ENCODE assay signal across 9 cellular contexts in genomic region chrX:119942173-119942819, GRCh38. TPM values are rescaled to one million over a fixed set of nuclear protein-coding genes. Genes with fewer than 3 reads are reported as not detected.
DNase-seq lines count a peak whose midpoint lies in the region; ATAC-seq and TF ChIP-seq lines count a peak whose summit lies in the region.
"Had no signal": no experiment of that assay in that cellular context is flagged by ENCODE, and none has a peak within 500 bp of the region (broad histone marks: within the 10 kb centered on the region; RNA-seq: fewer than 3 reads in every experiment).

No MANE protein-coding gene starts in this region.

- H3K9me3 Mint-ChIP-seq in nephron progenitor cell: peaks cover 35% of the 10 kb centered on the region

- WGBS in ectodermal cell, 2 experiments: 73 to 75% methylated on average over 13 of the region's 13 CpGs

- peak overlapping the region; percentile 95 for H3K4me3 Mint-ChIP-seq in nephron progenitor cell

- TF ChIP-seq CTCF in BE2C (IDR thresholded peaks at IDR 0.05; ENCODE audit: low read depth, low read length) (no peak), LNCaP clone FGC (IDR thresholded peaks at IDR 0.05; ENCODE audit: control insufficient read depth, extremely low read depth, insufficient read depth) (no peak), nephron progenitor cell (IDR thresholded peaks at IDR 0.05) (no peak), omental fat pad (IDR thresholded peaks at IDR 0.05) (no peak)

- peaks cover 16% of the 10 kb centered on the region for H3K4me1 Mint-ChIP-seq in nephron progenitor cell

- H3K27ac ChIP-seq in ectodermal cell (ENCODE audit: insufficient read depth, low read depth, low read length, poor library complexity, severe bottlenecking): no peak overlapping the region

- H3K27me3 ChIP-seq in BE2C: no peaks in the 10 kb centered on the region
- no peaks in the 10 kb centered on the region for H3K27me3 ChIP-seq in ectodermal cell (ENCODE audit: control insufficient read depth, insufficient read depth, low read length, poor library complexity, severe bottlenecking)

- H3K4me3 ChIP-seq in BE2C (ENCODE audit: low read depth, low read length): peak overlapping the region; percentile 71
- peak overlapping the region; percentile 83 for H3K4me3 ChIP-seq in LNCaP clone FGC (ENCODE audit: low read depth, low read length)
- peak overlapping the region; percentile 68 for H3K4me3 ChIP-seq in ectodermal cell (ENCODE audit: insufficient read depth, low read depth, low read length)

- H3K4me1 ChIP-seq in BE2C (no peaks in the 10 kb centered on the region), ectodermal cell (ENCODE audit: control insufficient read depth, insufficient read depth, low read length) (no peaks in the 10 kb centered on the region)

- no peaks in the 10 kb centered on the region for H3K36me3 ChIP-seq in BE2C
- H3K36me3 ChIP-seq in ectodermal cell (ENCODE audit: control insufficient read depth, insufficient read depth, low read length): no peaks in the 10 kb centered on the region

- H3K36me3 Mint-ChIP-seq in nephron progenitor cell (ENCODE audit: low read depth): peaks cover 10% of the 10 kb centered on the region

- no peak for ATAC-seq in omental fat pad (ENCODE audit: low FRiP score)

- H3K9me3 ChIP-seq in BE2C: no peaks in the 10 kb centered on the region
- H3K9me3 ChIP-seq in ectodermal cell (ENCODE audit: control insufficient read depth, low read length): no peaks in the 10 kb centered on the region

- H3K27ac Mint-ChIP-seq in nephron progenitor cell: peak overlapping the region; percentile 94

- H3K27me3 Mint-ChIP-seq in nephron progenitor cell (ENCODE audit: low read depth, poor library complexity): no peaks in the 10 kb centered on the region

- DNase-seq in BE2C: no peak
- DNase-seq in LNCaP clone FGC (ENCODE audit: low read depth): no peak
- no peak for DNase-seq in nephron progenitor cell
- DNase-seq in SK-N-DZ (ENCODE audit: low spot score): no peak
- DNase-seq in NCI-H524 (lab: John Stamatoyannopoulos, UW): no peak
- no peak for DNase-seq in omental fat pad (ENCODE audit: low spot score)
- no peak for DNase-seq in putamen (ENCODE audit: low spot score)
- DNase-seq: NCI-H2029 had no signal

RNA-seq across cellular contexts. Expression of gene NKAP, which starts 1.3 kb away (rescaled TPM):
- polyA plus RNA-seq in BE2C (2012; ENCODE audit: insufficient read depth, insufficient read length, low read depth): 8.6 TPM
- polyA plus RNA-seq in ectodermal cell (2013, experiment 1 of 4): 10.4 TPM
- 9.0 TPM for polyA plus RNA-seq in ectodermal cell (2013, experiment 2 of 4)
- 7.7 TPM for polyA plus RNA-seq in ectodermal cell (2013, experiment 3 of 4)
- 7.4 TPM for polyA plus RNA-seq in ectodermal cell (2013, experiment 4 of 4)
- polyA plus RNA-seq in SK-N-DZ (2014; cell fraction: cytosol; rRNA removed): 3.5 and 4.4 TPM in 2 replicates
- polyA plus RNA-seq in SK-N-DZ (2014; cell fraction: nucleus; rRNA removed): 3.6 and 4.2 TPM in 2 replicates
- 10 to 100 TPM in 1 of 4 donors, 1 to 10 TPM in 3; 3.1 to 10.7 (median 4.0) TPM for total RNA-seq in omental fat pad

RNA-seq across cellular contexts. Expression of gene AKAP14, which starts 46.6 kb away (rescaled TPM):
- not detected for polyA plus RNA-seq in BE2C (2012; ENCODE audit: insufficient read depth, insufficient read length, low read depth)
- not detected for polyA plus RNA-seq in ectodermal cell (2013, experiment 1 of 4)
- polyA plus RNA-seq in ectodermal cell (2013, experiment 2 of 4): 0.78 TPM
- polyA plus RNA-seq in ectodermal cell (2013, experiment 3 of 4): 0.96 TPM
- polyA plus RNA-seq in ectodermal cell (2013, experiment 4 of 4): not detected
- polyA plus RNA-seq in SK-N-DZ (2014; cell fraction: cytosol; rRNA removed): not detected in 2 replicates
- not detected in 2 replicates for polyA plus RNA-seq in SK-N-DZ (2014; cell fraction: nucleus; rRNA removed)
- not detected for total RNA-seq in omental fat pad
